Comparison of ENCODE assay signal across 9 cellular contexts in the genomic region with DNA sequence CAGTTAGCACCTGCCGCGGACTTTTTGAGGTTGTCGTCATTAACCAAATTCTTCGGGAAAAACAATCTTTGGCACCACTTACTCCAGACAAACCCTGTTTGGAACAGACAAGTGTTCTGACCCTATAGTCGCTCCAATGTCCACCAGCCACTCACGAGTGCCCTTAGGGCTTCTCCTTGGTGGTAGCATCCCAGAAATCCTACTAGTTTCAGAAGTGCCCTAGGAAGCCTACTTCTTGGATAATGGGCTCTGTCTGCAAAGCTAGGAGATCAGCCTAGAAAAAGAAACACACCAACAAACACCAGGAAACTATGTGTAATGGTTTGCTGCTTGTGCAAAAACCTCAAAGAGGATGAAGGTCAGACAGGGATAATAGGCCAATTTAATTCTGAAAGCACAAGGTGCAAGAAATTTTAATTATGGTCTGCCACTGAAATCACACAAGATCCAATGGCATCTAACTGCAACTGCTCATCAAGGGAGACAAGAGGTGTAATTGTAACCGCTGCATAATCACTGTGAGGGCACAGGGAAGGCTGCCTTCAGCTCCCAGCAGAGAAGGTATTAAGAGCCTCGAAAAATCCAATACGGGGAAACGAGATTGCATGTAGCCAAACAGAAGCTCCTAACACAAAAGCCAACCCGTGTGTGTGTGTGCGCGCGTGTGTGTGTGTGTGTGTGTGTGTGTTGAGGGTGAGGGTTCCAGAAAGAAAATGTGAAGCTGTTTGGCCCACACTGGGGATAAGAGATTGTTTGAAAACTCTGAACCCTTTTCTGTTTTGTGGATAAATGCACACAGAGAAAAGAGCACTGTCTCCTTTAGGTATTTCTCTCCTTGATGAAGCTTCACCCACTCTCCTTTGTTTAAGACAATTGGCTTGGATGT. TPM values are rescaled to one million over a fixed set of nuclear protein-coding genes. Genes with fewer than 3 reads are reported as not detected.
DNase-seq lines count a peak whose midpoint lies in the region; ATAC-seq and TF ChIP-seq lines count a peak whose summit lies in the region.
"Had no signal": no experiment of that assay in that cellular context is flagged by ENCODE, and none has a peak within 500 bp of the region (broad histone marks: within the 10 kb centered on the region; RNA-seq: fewer than 3 reads in every experiment).

No MANE protein-coding gene starts in this region.

- H3K36me3 ChIP-seq in vagina, result no peaks in the 10 kb centered on the region
- H3K36me3 ChIP-seq: thyroid gland had no signal

- H3K9me3 ChIP-seq in mononuclear cell (ENCODE audit: low read depth, low read length), result no peaks in the 10 kb centered on the region
- no peaks in the 10 kb centered on the region for H3K9me3 ChIP-seq in vagina
- H3K9me3 ChIP-seq: thyroid gland had no signal

- H3K4me1 ChIP-seq in mononuclear cell (ENCODE audit: insufficient read depth, low read length) (peaks cover 29% of the 10 kb centered on the region), vagina (peaks cover 54% of the 10 kb centered on the region)

- TF ChIP-seq CTCF in dorsolateral prefrontal cortex (IDR thresholded peaks at IDR 0.05 in 54 of 56, conservative IDR thresholded peaks at IDR 0.05 in 2 of 56; ENCODE audit: low read depth in 1 of 56, partially characterized antibody in 56 of 56) (no peak), vagina (IDR thresholded peaks at IDR 0.05) (no peak)

- peak overlapping the region; percentile 52 to 92 (median 72) for H3K4me3 ChIP-seq in dorsolateral prefrontal cortex
- peak overlapping the region; percentile 57 for H3K4me3 ChIP-seq in mononuclear cell (ENCODE audit: low read length)
- H3K4me3 ChIP-seq in vagina, result peak overlapping the region; percentile 73 to 87

- peak overlapping the region in 41 of 59 donors; percentile 19 to 88 (median 74) for H3K27ac ChIP-seq in dorsolateral prefrontal cortex
- peak overlapping the region; percentile 88 for H3K27ac ChIP-seq in vagina

- intact Hi-C loops in Right ventricle myocardium inferior (cut with DNase I) (loop anchor here (2.0 to 5.0 kb wide), 4 partner anchors 55 to 108 kb away; no protein-coding TSS in a partner anchor), cardiac septum (cut with DNase I) (loop anchor here (2.0 to 5.0 kb wide), 4 partner anchors 55 to 398 kb away; partner anchors contain the start of gene GNG12), dorsolateral prefrontal cortex (cut with DNase I) (loop anchor here in 1 of 2 donors (5.0 kb wide), 1 partner anchor 113 kb away; no protein-coding TSS in a partner anchor), vagina (cut with DNase I) (loop anchor here (10.0 kb wide), 1 partner anchor 115 kb away; no protein-coding TSS in a partner anchor)

- DNase-seq in Right ventricle myocardium inferior (ENCODE audit: missing footprints), result peak; percentile 63
- no peak for DNase-seq in cardiac septum (ENCODE audit: low spot score)
- no peak for DNase-seq in dorsolateral prefrontal cortex
- no peak for DNase-seq in vagina (ENCODE audit: extremely low spot score in 2 of 2)
- no peak for DNase-seq in effector CD8-positive, alpha-beta T cell (lab: John Stamatoyannopoulos, UW)
- no peak for DNase-seq in AG08395 (ENCODE audit: low spot score)

- TF ChIP-seq POLR2A in vagina (IDR thresholded peaks at IDR 0.05), result no peak

- ATAC-seq in Right ventricle myocardium inferior (no peak), GM19351 (IDR thresholded peaks at IDR 0.05; ENCODE audit: unreplicated experiment) (no peak)

- no peaks in the 10 kb centered on the region for H3K27me3 ChIP-seq in dorsolateral prefrontal cortex
- peaks cover 50% of the 10 kb centered on the region for H3K27me3 ChIP-seq in mononuclear cell (ENCODE audit: insufficient read depth, low read length)
- H3K27me3 ChIP-seq in vagina, result no peaks in the 10 kb centered on the region
- H3K27me3 ChIP-seq: thyroid gland had no signal

RNA-seq across cellular contexts. Expression of gene WLS, which starts 2.2 kb away (rescaled TPM):
- total RNA-seq in Right ventricle myocardium inferior, result 97.2 TPM
- total RNA-seq in cardiac septum, result 78.0 TPM
- total RNA-seq in dorsolateral prefrontal cortex, result 100 to 1,000 TPM in 93 of 120 experiments, 10 to 100 TPM in 27; 60.2 to 237 (median 115) TPM
- 4.7 TPM for total RNA-seq in mononuclear cell
- total RNA-seq in vagina, result 68.0 TPM

Comparison
In these comparisons a context has a peak if more than half of its experiments do, and no peak if none do; other contexts are left out.
1. RNA of gene WLS, which starts 2.2 kb away (total RNA-seq): 60.2 to 237 TPM in dorsolateral prefrontal cortex, 97.2 TPM in Right ventricle myocardium inferior (single experiment), 78.0 TPM in cardiac septum (single experiment) and 68.0 TPM in vagina (single experiment); 4.7 TPM in mononuclear cell (single experiment); every median in the first group is over 10 times any median in the second.
2. Peak in every context shown above with its lines, with median percentiles within 50 percentile points of each other: H3K4me3 ChIP-seq.